ENCODE assay signal across 1 cellular context in the genomic region with DNA sequence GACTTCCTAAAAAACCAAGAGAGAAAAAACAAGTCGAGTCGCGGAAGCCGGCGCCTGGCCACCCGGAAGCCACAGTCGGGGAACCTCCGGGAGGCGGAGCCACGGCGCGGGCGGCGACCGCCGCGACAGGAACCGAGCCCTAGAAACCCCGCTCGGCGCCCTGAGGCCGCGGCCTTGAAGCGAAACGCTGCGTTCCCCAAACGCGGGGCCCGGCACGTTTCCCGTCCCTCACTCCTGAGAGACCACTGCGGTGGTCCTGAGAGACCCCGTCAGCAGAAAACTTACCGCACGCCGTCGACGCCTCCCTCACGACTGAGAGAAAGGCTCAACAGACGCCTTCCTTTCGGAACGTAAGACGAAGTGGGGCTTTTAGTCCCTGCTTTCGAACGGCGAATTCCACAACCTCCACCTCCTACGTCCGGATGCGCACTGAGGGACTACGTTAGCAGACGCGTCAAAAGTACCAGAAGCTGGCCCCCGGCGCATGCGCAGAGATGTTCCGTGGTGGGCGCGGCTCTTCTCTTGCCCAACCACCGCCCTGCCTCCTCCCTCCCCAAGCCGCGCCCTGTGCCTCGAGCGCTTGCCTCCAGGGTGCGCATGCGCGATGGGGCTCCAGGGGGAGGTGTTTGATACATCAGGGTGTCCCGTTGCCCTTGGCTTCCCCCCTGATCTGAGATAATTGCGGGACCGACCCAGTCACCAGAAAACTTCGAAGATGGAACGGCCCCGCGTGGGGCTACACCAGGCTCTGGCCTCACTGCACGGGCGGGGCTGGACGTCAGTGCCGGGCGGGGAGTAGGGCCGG.
TF ChIP-seq lines count a peak whose summit lies in the region.

A gene with protein sequence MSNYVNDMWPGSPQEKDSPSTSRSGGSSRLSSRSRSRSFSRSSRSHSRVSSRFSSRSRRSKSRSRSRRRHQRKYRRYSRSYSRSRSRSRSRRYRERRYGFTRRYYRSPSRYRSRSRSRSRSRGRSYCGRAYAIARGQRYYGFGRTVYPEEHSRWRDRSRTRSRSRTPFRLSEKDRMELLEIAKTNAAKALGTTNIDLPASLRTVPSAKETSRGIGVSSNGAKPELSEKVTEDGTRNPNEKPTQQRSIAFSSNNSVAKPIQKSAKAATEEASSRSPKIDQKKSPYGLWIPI (minus strand): TSS at position 431 of the 805 bp plus-strand sequence. CDS start 491 bp downstream, outside the sequence.

TF ChIP-seq in K562, 482 proteins besides CTCF, POLR2A, EP300 and RAD21 (continued from another document):
- TF ChIP-seq HDAC3 (IDR thresholded peaks at IDR 0.05; ENCODE audit: borderline replicate concordance, partially characterized antibody) (no peak), SOX6 (IDR thresholded peaks at IDR 0.05) (no peak; the same call in none of the 2 replicates), SMARCA4 (IDR thresholded peaks at IDR 0.05) (0 out of 2 replicates have a peak, but pooled peaks have one; percentile 38), ZNF57 (CRISPR knock-in tag; IDR thresholded peaks at IDR 0.05) (peak; percentile 51; the same call in 1 of the 2 replicates), BCL6 (CRISPR knock-in tag; IDR thresholded peaks at IDR 0.05) (no peak), POLR2AphosphoS5 (IDR thresholded peaks at IDR 0.05; ENCODE audit: control insufficient read depth, insufficient read depth, low read depth, low read length) (peak; percentile 99), NBN (IDR thresholded peaks at IDR 0.05; ENCODE audit: low read depth) (peak; percentile 85), IFI16 (CRISPR knock-in tag; IDR thresholded peaks at IDR 0.05) (no peak), THAP7 (CRISPR knock-in tag; IDR thresholded peaks at IDR 0.05) (peak; percentile 71; the same call in 1 of the 2 replicates), HDAC2 (IDR thresholded peaks at IDR 0.05) (peak; percentile 78; the same call in 1 of the 2 replicates), YBX1 (IDR thresholded peaks at IDR 0.05) (no peak), RUNX1 (IDR thresholded peaks at IDR 0.05; ENCODE audit: low read depth) (peak; percentile 76; the same call in 1 of the 2 replicates), ZNF197 (CRISPR knock-in tag; IDR thresholded peaks at IDR 0.05; ENCODE audit: low read depth) (no peak), DACH1 (IDR thresholded peaks at IDR 0.05; ENCODE audit: partially characterized antibody) (no peak)
- TF ChIP-seq, protein P1, sequence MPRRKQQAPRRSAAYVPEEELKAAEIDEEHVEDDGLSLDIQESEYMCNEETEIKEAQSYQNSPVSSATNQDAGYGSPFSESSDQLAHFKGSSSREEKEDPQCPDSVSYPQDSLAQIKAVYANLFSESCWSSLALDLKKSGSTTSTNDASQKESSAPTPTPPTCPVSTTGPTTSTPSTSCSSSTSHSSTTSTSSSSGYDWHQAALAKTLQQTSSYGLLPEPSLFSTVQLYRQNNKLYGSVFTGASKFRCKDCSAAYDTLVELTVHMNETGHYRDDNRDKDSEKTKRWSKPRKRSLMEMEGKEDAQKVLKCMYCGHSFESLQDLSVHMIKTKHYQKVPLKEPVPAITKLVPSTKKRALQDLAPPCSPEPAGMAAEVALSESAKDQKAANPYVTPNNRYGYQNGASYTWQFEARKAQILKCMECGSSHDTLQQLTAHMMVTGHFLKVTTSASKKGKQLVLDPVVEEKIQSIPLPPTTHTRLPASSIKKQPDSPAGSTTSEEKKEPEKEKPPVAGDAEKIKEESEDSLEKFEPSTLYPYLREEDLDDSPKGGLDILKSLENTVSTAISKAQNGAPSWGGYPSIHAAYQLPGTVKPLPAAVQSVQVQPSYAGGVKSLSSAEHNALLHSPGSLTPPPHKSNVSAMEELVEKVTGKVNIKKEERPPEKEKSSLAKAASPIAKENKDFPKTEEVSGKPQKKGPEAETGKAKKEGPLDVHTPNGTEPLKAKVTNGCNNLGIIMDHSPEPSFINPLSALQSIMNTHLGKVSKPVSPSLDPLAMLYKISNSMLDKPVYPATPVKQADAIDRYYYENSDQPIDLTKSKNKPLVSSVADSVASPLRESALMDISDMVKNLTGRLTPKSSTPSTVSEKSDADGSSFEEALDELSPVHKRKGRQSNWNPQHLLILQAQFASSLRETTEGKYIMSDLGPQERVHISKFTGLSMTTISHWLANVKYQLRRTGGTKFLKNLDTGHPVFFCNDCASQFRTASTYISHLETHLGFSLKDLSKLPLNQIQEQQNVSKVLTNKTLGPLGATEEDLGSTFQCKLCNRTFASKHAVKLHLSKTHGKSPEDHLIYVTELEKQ (CRISPR knock-in tag; IDR thresholded peaks at IDR 0.05) = no peak
- TF ChIP-seq, protein P2, sequence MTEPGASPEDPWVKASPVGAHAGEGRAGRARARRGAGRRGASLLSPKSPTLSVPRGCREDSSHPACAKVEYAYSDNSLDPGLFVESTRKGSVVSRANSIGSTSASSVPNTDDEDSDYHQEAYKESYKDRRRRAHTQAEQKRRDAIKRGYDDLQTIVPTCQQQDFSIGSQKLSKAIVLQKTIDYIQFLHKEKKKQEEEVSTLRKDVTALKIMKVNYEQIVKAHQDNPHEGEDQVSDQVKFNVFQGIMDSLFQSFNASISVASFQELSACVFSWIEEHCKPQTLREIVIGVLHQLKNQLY (CRISPR knock-in tag; conservative IDR thresholded peaks at IDR 0.05) = peak in 1 of 2 experiments; percentile 94; a peak in 2 of 4 replicates
